13 cellular contexts compared by ENCODE assay signal in the genomic region with DNA sequence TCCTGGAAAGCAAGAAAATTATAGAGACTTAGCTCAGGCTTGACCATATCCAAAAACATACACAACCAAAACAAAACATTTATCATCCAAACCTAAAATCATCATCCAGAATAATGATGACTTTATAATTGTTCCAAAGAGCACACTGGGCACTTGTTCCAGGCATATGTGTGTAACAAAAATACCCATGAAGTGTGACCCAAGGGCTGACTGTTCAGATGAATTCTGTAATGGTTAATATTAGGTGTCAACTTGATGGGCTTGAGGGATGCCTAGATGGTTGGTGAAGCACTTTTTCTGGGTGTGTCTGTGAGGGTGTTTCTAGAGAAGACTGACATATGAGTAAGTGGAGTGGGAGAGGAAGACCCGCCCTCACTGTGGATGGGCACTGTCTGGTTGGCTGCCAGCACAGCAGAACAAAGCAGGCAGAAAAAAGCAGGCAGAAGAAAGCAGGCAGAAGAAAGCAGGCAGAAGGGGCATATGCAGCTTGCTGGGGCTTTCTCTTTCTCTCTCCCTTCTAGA. TPM values are rescaled to one million over a fixed set of nuclear protein-coding genes. Genes with fewer than 3 reads are reported as not detected.
DNase-seq lines count a peak whose midpoint lies in the region; ATAC-seq and TF ChIP-seq lines count a peak whose summit lies in the region.
"Had no signal": no experiment of that assay in that cellular context is flagged by ENCODE, and none has a peak within 500 bp of the region (broad histone marks: within the 10 kb centered on the region; RNA-seq: fewer than 3 reads in every experiment).

No MANE protein-coding gene starts in this region.

- H3K4me1 ChIP-seq in Caco-2 = no peaks in the 10 kb centered on the region

- TF ChIP-seq CTCF in Caco-2 (IDR thresholded peaks at IDR 0.05; ENCODE audit: insufficient read depth in 1 of 2, low read depth in 1 of 2, low read length in 1 of 2, severe bottlenecking in 1 of 2, unreplicated experiment in 1 of 2) = no peak

- POLR2A ChIA-PET in Caco-2 (lab: Charles Lee) = no interaction called here

- H3K36me3 ChIP-seq in Caco-2 (ENCODE audit: control insufficient read depth, insufficient read depth, low read length) = no peaks in the 10 kb centered on the region
- H3K36me3 ChIP-seq: SJCRH30 had no signal

- no peak for ATAC-seq in HG03135 (IDR thresholded peaks at IDR 0.05; ENCODE audit: unreplicated experiment)
- ATAC-seq in GM18519 (IDR thresholded peaks at IDR 0.05; ENCODE audit: low FRiP score, unreplicated experiment) = no peak

- no peaks in the 10 kb centered on the region for H3K27me3 ChIP-seq in Caco-2 (replicated peaks; ENCODE audit: control insufficient read depth, insufficient read depth, low read length)
- H3K27me3 ChIP-seq: SJCRH30 had no signal

- BruUV-seq in Caco-2 (replicated peaks; lab: Mats Ljungman, UMichigan) = no TSS peak

- H3K9me3 ChIP-seq in Caco-2 = no peaks in the 10 kb centered on the region
- H3K9me3 ChIP-seq: SJCRH30 had no signal

- H3K36me3 Mint-ChIP-seq in activated T-cell treated with anti-CD3 and anti-CD28 coated beads, Interleukin-2, amount 50 U/mL, for 24 hours (ENCODE audit: low read depth) = no peaks in the 10 kb centered on the region
- no peaks in the 10 kb centered on the region for H3K36me3 Mint-ChIP-seq in stimulated activated naive CD8-positive, alpha-beta T cell treated with anti-CD3 and anti-CD28 coated beads, Interleukin-15, Interleukin-2, amounts not matched to agents 100 ng/mL and 50 ng/mL, for 24 hours (ENCODE audit: low read depth)
- no peaks in the 10 kb centered on the region for H3K36me3 Mint-ChIP-seq in Caco-2 (ENCODE audit: insufficient read depth, unreplicated experiment)
- H3K36me3 Mint-ChIP-seq: CD14-positive monocyte had no signal

- no peak overlapping the region for H3K4me3 Mint-ChIP-seq in activated T-cell treated with anti-CD3 and anti-CD28 coated beads, Interleukin-2, amount 50 U/mL, for 24 hours
- no peak overlapping the region for H3K4me3 Mint-ChIP-seq in stimulated activated naive CD8-positive, alpha-beta T cell treated with anti-CD3 and anti-CD28 coated beads, Interleukin-15, Interleukin-2, amounts not matched to agents 100 ng/mL and 50 ng/mL, for 24 hours
- no peak overlapping the region for H3K4me3 Mint-ChIP-seq in Caco-2 (ENCODE audit: unreplicated experiment)
- H3K4me3 Mint-ChIP-seq: CD14-positive monocyte had no signal

- H3K4me1 Mint-ChIP-seq in activated T-cell treated with anti-CD3 and anti-CD28 coated beads, Interleukin-2, amount 50 U/mL, for 24 hours (ENCODE audit: low read depth) = peaks cover 11% of the 10 kb centered on the region
- peaks cover 25% of the 10 kb centered on the region for H3K4me1 Mint-ChIP-seq in stimulated activated naive CD8-positive, alpha-beta T cell treated with anti-CD3 and anti-CD28 coated beads, Interleukin-15, Interleukin-2, amounts not matched to agents 100 ng/mL and 50 ng/mL, for 24 hours (ENCODE audit: low read depth)
- no peaks in the 10 kb centered on the region for H3K4me1 Mint-ChIP-seq in Caco-2 (ENCODE audit: low read depth, unreplicated experiment)

- peaks cover under 1% of the 10 kb centered on the region for H3K9me3 Mint-ChIP-seq in activated T-cell treated with anti-CD3 and anti-CD28 coated beads, Interleukin-2, amount 50 U/mL, for 24 hours
- H3K9me3 Mint-ChIP-seq in stimulated activated naive CD8-positive, alpha-beta T cell treated with anti-CD3 and anti-CD28 coated beads, Interleukin-15, Interleukin-2, amounts not matched to agents 100 ng/mL and 50 ng/mL, for 24 hours = no peaks in the 10 kb centered on the region
- no peaks in the 10 kb centered on the region for H3K9me3 Mint-ChIP-seq in Caco-2 (ENCODE audit: unreplicated experiment)

- no peak overlapping the region for H3K27ac Mint-ChIP-seq in activated T-cell treated with anti-CD3 and anti-CD28 coated beads, Interleukin-2, amount 50 U/mL, for 24 hours
- peak overlapping the region; percentile 1 for H3K27ac Mint-ChIP-seq in stimulated activated naive CD8-positive, alpha-beta T cell treated with anti-CD3 and anti-CD28 coated beads, Interleukin-15, Interleukin-2, amounts not matched to agents 100 ng/mL and 50 ng/mL, for 24 hours
- H3K27ac Mint-ChIP-seq in Caco-2 (ENCODE audit: unreplicated experiment) = no peak overlapping the region
- H3K27ac Mint-ChIP-seq: CD14-positive monocyte had no signal

- CTCF ChIA-PET in Caco-2 (lab: Charles Lee) = no interaction called here

- H3K27me3 Mint-ChIP-seq in activated T-cell treated with anti-CD3 and anti-CD28 coated beads, Interleukin-2, amount 50 U/mL, for 24 hours = no peaks in the 10 kb centered on the region
- H3K27me3 Mint-ChIP-seq in stimulated activated naive CD8-positive, alpha-beta T cell treated with anti-CD3 and anti-CD28 coated beads, Interleukin-15, Interleukin-2, amounts not matched to agents 100 ng/mL and 50 ng/mL, for 24 hours = peaks cover 16% of the 10 kb centered on the region
- no peaks in the 10 kb centered on the region for H3K27me3 Mint-ChIP-seq in Caco-2 (ENCODE audit: insufficient read depth, unreplicated experiment)

- DNase-seq in activated T-cell treated with anti-CD3 and anti-CD28 coated beads for 48 hours (ENCODE audit: low read depth) = peak; percentile 30
- no peak for DNase-seq in activated T-cell treated with anti-CD3 and anti-CD28 coated beads, Interleukin-2, amount 50 U/mL, for 24 hours
- peak; percentile 82 for DNase-seq in NCI-H69 (lab: John Stamatoyannopoulos, UW)
- DNase-seq in glomerular visceral epithelial cell (ENCODE audit: extremely low spot score) = peak; percentile 30
- no peak for DNase-seq in Caco-2

- intact Hi-C loops in Caco-2 (cut with micrococcal nuclease; ENCODE audit: unreplicated experiment) = no loop called here

- H3K4me3 ChIP-seq in Caco-2 (ENCODE audit: low read depth, low read length) = no peak overlapping the region
- H3K4me3 ChIP-seq: SJCRH30 had no signal

RNA-seq across cellular contexts. Expression of gene CD2, which starts 43.1 kb away (rescaled TPM):
- total RNA-seq in Caco-2 (2022) = not detected in 2 replicates
- total RNA-seq: glomerular endothelial cell, pulmonary artery endothelial cell, SJCRH30, temporal lobe had no signal

RNA-seq across cellular contexts. Expression of gene IGSF3, which starts 43.6 kb away (rescaled TPM):
- total RNA-seq in Caco-2 (2022) = 21.8 and 24.0 TPM in 2 replicates

Comparison
In these comparisons a context has a peak if more than half of its experiments do, and no peak if none do; other contexts are left out.
1. DNase-seq: peak in activated T-cell treated with anti-CD3 and anti-CD28 coated beads for 48 hours (single experiment), NCI-H69 (single experiment) and glomerular visceral epithelial cell (single experiment); none in activated T-cell treated with anti-CD3 and anti-CD28 coated beads, Interleukin-2, amount 50 U/mL, for 24 hours (single experiment) and Caco-2 (0 of 2).